In genomic region chr20:56995157-56995556, GRCh38 we compare ENCODE assay signal across 19 cellular contexts.
"Had no signal": no experiment of that assay in that cellular context is flagged by ENCODE, and none has a peak within 500 bp of the region (broad histone marks: within the 10 kb centered on the region; RNA-seq: fewer than 3 reads in every experiment).

No MANE protein-coding gene starts in this region.

- H3K36me3 Mint-ChIP-seq: activated naive CD4-positive, alpha-beta T cell treated with anti-CD3 and anti-CD28 coated beads, Interleukin-2, amount 50 U/mL, for 24 hours; natural killer cell had no signal

- H3K4me1 Mint-ChIP-seq: activated naive CD4-positive, alpha-beta T cell treated with anti-CD3 and anti-CD28 coated beads, Interleukin-2, amount 50 U/mL, for 24 hours; natural killer cell had no signal

- H3K9me3 Mint-ChIP-seq: activated T-helper 1 cell treated with anti-CD3 and anti-CD28 coated beads, Interleukin-12 subunit alpha, Interleukin-12 subunit beta, Interleukin-2, Interleukin-4 antibody, amounts not matched to agents 30 ng/mL and 10 ng/mL and 1 ng/mL, durations not matched to agents 14 hours and 24 hours and 36 hours; natural killer cell had no signal

- H3K36me3 ChIP-seq: cardiac muscle cell, pancreas, stomach, suprapubic skin, tibial nerve had no signal

- H3K27ac ChIP-seq: body of pancreas, cardiac muscle cell, pancreas, stomach, suprapubic skin, tibial nerve had no signal

- DNase-seq: activated CD4-positive, alpha-beta T cell treated with anti-CD3 and anti-CD28 coated beads for 1 hour; activated CD4-positive, alpha-beta T cell treated with anti-CD3 and anti-CD28 coated beads, Interleukin-2, amount 50 U/mL, for 1 hour; activated gamma-delta T cell treated with Interleukin-2 at 50 U/mL for 16 hours; anterior cingulate cortex; kidney; midbrain; natural killer cell; right cardiac atrium; stomach; T-helper 9 cell had no signal

- H3K9me3 ChIP-seq: pancreas, suprapubic skin had no signal

- H3K27ac Mint-ChIP-seq: activated CD8-positive, alpha-beta T cell treated with anti-CD3 and anti-CD28 coated beads, Interleukin-2, amount 10 ng/mL, durations not matched to agents 7 days and 5 days; activated naive CD4-positive, alpha-beta T cell treated with anti-CD3 and anti-CD28 coated beads, Interleukin-2, amount 50 U/mL, for 24 hours; activated T-helper 1 cell treated with anti-CD3 and anti-CD28 coated beads, Interleukin-12 subunit alpha, Interleukin-12 subunit beta, Interleukin-2, Interleukin-4 antibody, amounts not matched to agents 30 ng/mL and 10 ng/mL and 1 ng/mL, durations not matched to agents 14 hours and 24 hours and 36 hours; natural killer cell had no signal

- ATAC-seq: activated CD8-positive, alpha-beta T cell treated with anti-CD3 and anti-CD28 coated beads, Interleukin-2, amount 10 ng/mL, durations not matched to agents 7 days and 5 days; body of pancreas; natural killer cell; right cardiac atrium had no signal

- H3K4me3 ChIP-seq: body of pancreas, cardiac muscle cell, pancreas, skin epidermis, stomach, suprapubic skin, tibial nerve had no signal

- H3K4me1 ChIP-seq: body of pancreas, pancreas, stomach, tibial nerve had no signal

- H3K27me3 ChIP-seq: body of pancreas, cardiac muscle cell, suprapubic skin, tibial nerve had no signal

- H3K4me3 Mint-ChIP-seq: activated CD8-positive, alpha-beta T cell treated with anti-CD3 and anti-CD28 coated beads, Interleukin-2, amount 10 ng/mL, durations not matched to agents 7 days and 5 days; activated naive CD4-positive, alpha-beta T cell treated with anti-CD3 and anti-CD28 coated beads, Interleukin-2, amount 50 U/mL, for 24 hours; activated T-helper 1 cell treated with anti-CD3 and anti-CD28 coated beads, Interleukin-12 subunit alpha, Interleukin-12 subunit beta, Interleukin-2, Interleukin-4 antibody, amounts not matched to agents 30 ng/mL and 10 ng/mL and 1 ng/mL, durations not matched to agents 14 hours and 24 hours and 36 hours; natural killer cell had no signal
